1 cellular context compared by ENCODE assay signal in the genomic region with DNA sequence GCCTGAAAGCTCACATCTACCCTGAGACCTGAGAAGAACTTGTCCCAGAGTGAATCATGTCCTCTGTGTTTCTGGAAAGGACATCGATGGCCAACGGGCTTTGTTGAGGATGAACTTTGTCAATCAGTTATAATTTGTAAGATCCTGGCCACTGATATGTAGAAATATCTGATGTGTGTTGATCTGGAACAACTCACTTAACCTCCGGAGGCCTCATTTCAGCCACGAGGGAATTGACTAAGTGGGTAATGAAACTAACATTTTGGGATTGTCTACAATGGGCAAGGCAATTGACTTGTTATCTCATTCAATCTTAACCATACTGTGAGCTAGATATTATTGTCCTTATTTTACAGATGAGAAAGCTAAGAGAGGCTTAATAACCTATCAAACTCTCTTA.
TF ChIP-seq lines count a peak whose summit lies in the region.

No MANE protein-coding gene starts in this region.

TF ChIP-seq in GM12878, 131 proteins besides CTCF, POLR2A, EP300 and RAD21 (continued from another document):
- TF ChIP-seq E2F4 (IDR thresholded peaks at IDR 0.05; ENCODE audit: low read depth, low read length): no peak
